In genomic region chr9:93670208-93671029, GRCh38 we compare ENCODE assay signal across 9 cellular contexts.
DNase-seq lines count a peak whose midpoint lies in the region; ATAC-seq and TF ChIP-seq lines count a peak whose summit lies in the region.
"Had no signal": no experiment of that assay in that cellular context is flagged by ENCODE, and none has a peak within 500 bp of the region (broad histone marks: within the 10 kb centered on the region; RNA-seq: fewer than 3 reads in every experiment).

No MANE protein-coding gene starts in this region.

- H3K27ac Mint-ChIP-seq in activated naive CD4-positive, alpha-beta T cell treated with anti-CD3 and anti-CD28 coated beads for 36 hours: no peak overlapping the region

- no peak for TF ChIP-seq CTCF in upper lobe of left lung (IDR thresholded peaks at IDR 0.05)
- TF ChIP-seq CTCF in GM20000 (IDR thresholded peaks at IDR 0.05; ENCODE audit: extremely low read depth, missing control alignments): no peak

- H3K4me1 ChIP-seq in right cardiac atrium (ENCODE audit: control insufficient read depth, insufficient read depth, low read length) (no peaks in the 10 kb centered on the region), upper lobe of left lung (no peaks in the 10 kb centered on the region)

- no peaks in the 10 kb centered on the region for H3K27me3 Mint-ChIP-seq in activated naive CD4-positive, alpha-beta T cell treated with anti-CD3 and anti-CD28 coated beads for 36 hours (ENCODE audit: low read depth)
- H3K27me3 Mint-ChIP-seq: activated naive CD8-positive, alpha-beta T cell had no signal

- CTCF ChIA-PET in activated naive CD4-positive, alpha-beta T cell treated with anti-CD3 and anti-CD28 coated beads for 36 hours (lab: Charles Lee): no interaction called here

- no peak overlapping the region for H3K4me3 ChIP-seq in right cardiac atrium (ENCODE audit: low read length)
- H3K4me3 ChIP-seq in upper lobe of left lung: no peak overlapping the region

- no peaks in the 10 kb centered on the region for H3K9me3 ChIP-seq in right cardiac atrium (ENCODE audit: control insufficient read depth, low read length)
- H3K9me3 ChIP-seq in upper lobe of left lung: no peaks in the 10 kb centered on the region

- no peaks in the 10 kb centered on the region for H3K9me3 Mint-ChIP-seq in activated naive CD4-positive, alpha-beta T cell treated with anti-CD3 and anti-CD28 coated beads for 36 hours

- DNase-seq in activated naive CD4-positive, alpha-beta T cell treated with Interleukin-2 at 50 U/mL for 16 hours: peak; percentile 11
- DNase-seq in activated naive CD4-positive, alpha-beta T cell treated with anti-CD3 and anti-CD28 coated beads for 36 hours: no peak
- DNase-seq in activated CD8-positive, alpha-beta memory T cell treated with anti-CD3 and anti-CD28 coated beads, Interleukin-2, amount 50 U/mL, for 48 hours: peak; percentile 43
- DNase-seq in right cardiac atrium: peak; percentile 20 to 50 (median 43)
- peak; percentile 18 to 61 for DNase-seq in upper lobe of left lung
- DNase-seq in NCI-H2171 (lab: John Stamatoyannopoulos, UW): no peak
- DNase-seq in GM20000 (ENCODE audit: low spot score): no peak

- TF ChIP-seq EP300 in upper lobe of left lung (IDR thresholded peaks at IDR 0.05): no peak

- H3K27me3 ChIP-seq in right cardiac atrium (ENCODE audit: control insufficient read depth, insufficient read depth) (no peaks in the 10 kb centered on the region), upper lobe of left lung (no peaks in the 10 kb centered on the region)

- no peak overlapping the region for H3K27ac ChIP-seq in right cardiac atrium (ENCODE audit: low read length)
- no peak overlapping the region for H3K27ac ChIP-seq in upper lobe of left lung

- peaks cover 0 to 52% (median 42%) of the 10 kb centered on the region in 4 donors for H3K36me3 ChIP-seq in upper lobe of left lung

- ATAC-seq in right cardiac atrium (no peak), upper lobe of left lung (ENCODE audit: low FRiP score in 2 of 2) (peak; percentile 54 to 55), HG02970 (IDR thresholded peaks at IDR 0.05; ENCODE audit: low FRiP score, unreplicated experiment) (no peak)

- no peaks in the 10 kb centered on the region for H3K4me1 Mint-ChIP-seq in activated naive CD4-positive, alpha-beta T cell treated with anti-CD3 and anti-CD28 coated beads for 36 hours (ENCODE audit: low read depth)

- no peak for TF ChIP-seq POLR2A in upper lobe of left lung (IDR thresholded peaks at IDR 0.05)

- WGBS in right cardiac atrium: 87% methylated on average over 8 of the region's 8 CpGs
- WGBS in upper lobe of left lung, 2 donors: 76 to 95% methylated on average over 7 to 8 of the region's 8 CpGs

- intact Hi-C loops in activated naive CD4-positive, alpha-beta T cell treated with anti-CD3 and anti-CD28 coated beads for 36 hours (cut with micrococcal nuclease): no loop called here
- intact Hi-C loops in right cardiac atrium (cut with DNase I): no loop called here

- peaks cover 5% of the 10 kb centered on the region for H3K36me3 Mint-ChIP-seq in activated naive CD4-positive, alpha-beta T cell treated with anti-CD3 and anti-CD28 coated beads for 36 hours (ENCODE audit: low read depth)
- H3K36me3 Mint-ChIP-seq: activated naive CD8-positive, alpha-beta T cell had no signal

- H3K4me3 Mint-ChIP-seq in activated naive CD4-positive, alpha-beta T cell treated with anti-CD3 and anti-CD28 coated beads for 36 hours: no peak overlapping the region
- H3K4me3 Mint-ChIP-seq: activated naive CD8-positive, alpha-beta T cell had no signal

Comparison
In these comparisons a context has a peak if more than half of its experiments do, and no peak if none do; other contexts are left out.
1. DNase-seq: peak in activated naive CD4-positive, alpha-beta T cell treated with Interleukin-2 at 50 U/mL for 16 hours (single experiment), activated CD8-positive, alpha-beta memory T cell treated with anti-CD3 and anti-CD28 coated beads, Interleukin-2, amount 50 U/mL, for 48 hours (single experiment), right cardiac atrium (3 of 3) and upper lobe of left lung (2 of 2); none in activated naive CD4-positive, alpha-beta T cell treated with anti-CD3 and anti-CD28 coated beads for 36 hours (single experiment), NCI-H2171 (single experiment) and GM20000 (single experiment).
2. ATAC-seq: peak in upper lobe of left lung (2 of 2); none in right cardiac atrium (0 of 2) and HG02970 (single experiment).